8 cellular contexts compared by ENCODE assay signal in the genomic region with DNA sequence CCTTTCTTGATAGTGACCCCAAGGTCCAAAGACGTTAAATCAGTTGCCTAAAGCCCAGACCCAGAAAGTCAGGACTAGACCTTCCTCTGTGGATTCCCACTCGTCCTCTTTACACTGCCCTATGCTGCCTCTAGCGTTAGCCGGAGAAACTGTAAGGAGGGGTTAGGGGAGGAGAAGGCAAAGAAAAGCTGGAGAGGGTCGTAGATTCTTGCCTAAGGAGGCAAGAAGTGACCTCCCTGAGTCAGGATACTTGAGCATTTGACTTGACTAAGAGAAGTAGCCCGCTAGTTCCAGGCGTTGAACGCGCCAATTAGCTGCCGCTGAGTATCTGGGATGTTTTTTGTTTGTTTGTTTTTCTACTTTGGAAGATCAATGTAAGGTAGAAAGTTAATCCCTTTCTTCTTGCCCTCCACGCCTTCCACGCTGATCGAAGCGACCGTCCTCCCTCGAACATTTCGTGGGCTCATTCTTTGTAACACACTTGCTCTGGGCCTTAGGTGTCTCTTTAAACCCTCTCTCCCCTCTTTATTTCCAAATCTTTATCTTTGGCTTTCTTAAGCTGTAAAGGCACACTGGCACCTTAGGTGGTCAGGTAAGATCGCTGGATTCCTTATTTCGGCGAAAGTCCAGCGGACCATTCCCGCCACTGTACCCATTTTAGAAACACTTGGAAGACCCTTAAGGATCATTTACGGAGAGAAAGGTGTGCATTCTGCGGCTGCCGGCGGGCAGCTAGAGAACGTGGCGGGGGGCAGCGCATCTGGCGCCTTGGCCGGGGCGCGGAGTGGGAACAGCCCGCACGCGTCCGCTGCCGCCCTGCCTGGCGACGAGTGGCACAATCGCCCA. TPM values are rescaled to one million over a fixed set of nuclear protein-coding genes. Genes with fewer than 3 reads are reported as not detected.
DNase-seq lines count a peak whose midpoint lies in the region; ATAC-seq lines count a peak whose summit lies in the region.

No MANE protein-coding gene starts in this region.

- peak overlapping the region; percentile 95 for H3K4me2 ChIP-seq in neuronal stem cell (ENCODE audit: insufficient read depth, low read length, poor library complexity, severe bottlenecking)

- peak overlapping the region; percentile 90 for H4K91ac ChIP-seq in neuronal stem cell (ENCODE audit: low read depth, low read length, poor library complexity)

- peak overlapping the region; percentile 67 for H3K14ac ChIP-seq in neuronal stem cell (ENCODE audit: low read length)

- H3K9me3 Mint-ChIP-seq in activated naive CD4-positive, alpha-beta T cell treated with anti-CD3 and anti-CD28 coated beads, Interleukin-2, amount 50 U/mL, for 72 hours, result no peaks in the 10 kb centered on the region

- peak overlapping the region; percentile 92 to 93 for H3K4me3 ChIP-seq in neuronal stem cell (ENCODE audit: low read length in 2 of 2)

- H3K27ac Mint-ChIP-seq in activated naive CD4-positive, alpha-beta T cell treated with anti-CD3 and anti-CD28 coated beads, Interleukin-2, amount 50 U/mL, for 72 hours, result no peak overlapping the region

- H2BK12ac ChIP-seq in neuronal stem cell (ENCODE audit: low read length), result peak overlapping the region; percentile 53

- peak overlapping the region; percentile 90 for H2BK5ac ChIP-seq in neuronal stem cell (ENCODE audit: low read length)

- peak overlapping the region; percentile 90 for H4K8ac ChIP-seq in neuronal stem cell (ENCODE audit: low read depth, low read length)

- no peaks in the 10 kb centered on the region for H3K36me3 Mint-ChIP-seq in activated naive CD4-positive, alpha-beta T cell treated with anti-CD3 and anti-CD28 coated beads, Interleukin-2, amount 50 U/mL, for 72 hours

- DNase-seq in COR-L47 (lab: John Stamatoyannopoulos, UW) (peak; percentile 60), NCI-H774 (lab: John Stamatoyannopoulos, UW) (peak; percentile 43), glomerular visceral epithelial cell (ENCODE audit: extremely low spot score) (peak; percentile 63), neuronal stem cell (ENCODE audit: low spot score) (peak; percentile 81), posterior vena cava (ENCODE audit: low spot score) (no peak)
- DNase-seq in activated naive CD4-positive, alpha-beta T cell treated with anti-CD3 and anti-CD28 coated beads, Interleukin-2, amount 50 U/mL, for 72 hours (ENCODE audit: low spot score in 2 of 2), result peak in 1 of 2 donors; percentile 57

- H3K4me1 ChIP-seq in neuronal stem cell (ENCODE audit: control insufficient read depth in 2 of 2, insufficient read depth in 1 of 2, low read depth in 1 of 2, low read length in 2 of 2), result peaks cover 4 to 9% of the 10 kb centered on the region in 2 donors

- H3K23ac ChIP-seq in neuronal stem cell (ENCODE audit: low read depth, low read length, poor library complexity), result peak overlapping the region; percentile 63

- peak overlapping the region; percentile 99 for H3K18ac ChIP-seq in neuronal stem cell (ENCODE audit: low read length)

- peak overlapping the region; percentile 63 for H2AFZ ChIP-seq in neuronal stem cell (ENCODE audit: low read length)

- H2BK120ac ChIP-seq in neuronal stem cell (ENCODE audit: low read depth, low read length), result peak overlapping the region; percentile 94

- peak overlapping the region; percentile 81 for H3K4ac ChIP-seq in neuronal stem cell (ENCODE audit: low read length)

- peak overlapping the region; percentile 97 for H2BK15ac ChIP-seq in neuronal stem cell (ENCODE audit: low read length)

- H3K27ac ChIP-seq in neuronal stem cell (replicated peaks; ENCODE audit: low read length), result peak overlapping the region; percentile 53

- peaks cover 0 to 26% of the 10 kb centered on the region in 2 donors for H3K36me3 ChIP-seq in neuronal stem cell (replicated peaks in 1 of 2; ENCODE audit: control insufficient read depth in 2 of 2, insufficient read depth in 2 of 2, low read length in 2 of 2)

- H3K27me3 ChIP-seq in neuronal stem cell (ENCODE audit: control insufficient read depth in 3 of 3, insufficient read depth in 3 of 3, low read depth in 1 of 3, low read length in 3 of 3), result no peaks in the 10 kb centered on the region

- H3K79me1 ChIP-seq in neuronal stem cell (ENCODE audit: low read depth, low read length), result peaks cover 4% of the 10 kb centered on the region

- intact Hi-C loops in posterior vena cava (cut with DNase I), result no loop called here

- H3K9me3 ChIP-seq in neuronal stem cell (replicated peaks in 1 of 2; ENCODE audit: control insufficient read depth in 2 of 2, insufficient read depth in 1 of 2, low read depth in 1 of 2, low read length in 2 of 2), result peaks cover 0 to 2% of the 10 kb centered on the region in 2 donors

- WGBS in neuronal stem cell (ENCODE audit: extremely low coverage in 2 of 2, insufficient read length in 2 of 2, insufficient replicate concordance in 1 of 2), 2 donors, result no CpG with 5 or more reads among the region's 41 CpGs

- peak overlapping the region; percentile 92 for H3K9ac ChIP-seq in neuronal stem cell (ENCODE audit: low read depth, low read length, poor library complexity)

- no peak overlapping the region for H2AK5ac ChIP-seq in neuronal stem cell (ENCODE audit: low read depth, low read length)

- ATAC-seq in GM19035 (IDR thresholded peaks at IDR 0.05; ENCODE audit: unreplicated experiment) (peak; percentile 41), HG03342 (IDR thresholded peaks at IDR 0.05; ENCODE audit: unreplicated experiment) (peak; percentile 54)
- peak; percentile 46 to 57 for ATAC-seq in activated naive CD4-positive, alpha-beta T cell treated with anti-CD3 and anti-CD28 coated beads, Interleukin-2, amount 50 U/mL, for 72 hours

RNA-seq across cellular contexts. Expression of a gene that starts 5.1 kb away (rescaled TPM):
- 1 to 10 TPM; 2.9 to 3.7 TPM for total RNA-seq in activated naive CD4-positive, alpha-beta T cell treated with anti-CD3 and anti-CD28 coated beads, Interleukin-2, amount 50 U/mL, for 72 hours
- 23.7 TPM for polyA plus RNA-seq in neuronal stem cell (2013, experiment 1 of 2)
- polyA plus RNA-seq in neuronal stem cell (2013, experiment 2 of 2), result 23.3 TPM
- 10 to 100 TPM; 10.9 to 12.9 TPM for total RNA-seq in posterior vena cava
